Comparison of ENCODE assay signal across 10 cellular contexts in genomic region chr3:170233532-170233931, GRCh38. TPM values are rescaled to one million over a fixed set of nuclear protein-coding genes. Genes with fewer than 3 reads are reported as not detected.
DNase-seq lines count a peak whose midpoint lies in the region; ATAC-seq and TF ChIP-seq lines count a peak whose summit lies in the region.
"Had no signal": no experiment of that assay in that cellular context is flagged by ENCODE, and none has a peak within 500 bp of the region (broad histone marks: within the 10 kb centered on the region; RNA-seq: fewer than 3 reads in every experiment).

No MANE protein-coding gene starts in this region.

- peak overlapping the region; percentile 79 for H3K27ac ChIP-seq in RWPE1

- peak; percentile 96 for ATAC-seq in sciatic nerve

- POLR2A ChIA-PET in RWPE1 (lab: Yijun Ruan, JAX; ENCODE audit: low non-redundant PET), result no interaction called here

- intact Hi-C loops in sciatic nerve (cut with DNase I), result no loop called here

- CTCF ChIA-PET in RWPE1 (lab: Yijun Ruan, JAX), result interaction anchor here (0.6 to 1.0 kb wide), 4 partner anchors 11 to 524 kb away, joined by 4 to 6 read pairs (median 5); partner anchors contain the start of gene PRKCI

- no peak for TF ChIP-seq CTCF in RWPE1 (conservative IDR thresholded peaks at IDR 0.05; ENCODE audit: low read depth)

- DNase-seq in EL (peak; percentile 67), RWPE1 (ENCODE audit: low spot score) (no peak), fibroblast of gingiva (ENCODE audit: low read depth) (peak; percentile 68), sciatic nerve (ENCODE audit: low spot score) (no peak), NCI-H1417 (lab: John Stamatoyannopoulos, UW) (no peak), NCI-H2196 treated with DMSO at 0.1 percent for 48 hours (lab: John Stamatoyannopoulos, UW; ENCODE audit: unreplicated experiment) (no peak), NOMO-1 treated with DMSO at 0.1 percent for 48 hours (lab: John Stamatoyannopoulos, UW; ENCODE audit: unreplicated experiment) (no peak), superior temporal gyrus (ENCODE audit: extremely low spot score) (no peak)
- DNase-seq: adrenal gland, posterior cingulate gyrus had no signal

RNA-seq across cellular contexts. Expression of gene PRKCI, which starts 11.3 kb away (rescaled TPM):
- total RNA-seq in sciatic nerve, result 56.7 TPM

RNA-seq across cellular contexts. Expression of gene PHC3, which starts 52.0 kb away (rescaled TPM):
- 142 TPM for total RNA-seq in sciatic nerve

Comparison
In these comparisons a context has a peak if more than half of its experiments do, and no peak if none do; other contexts are left out.
1. DNase-seq: peak in EL (single experiment) and fibroblast of gingiva (single experiment); none in RWPE1 (single experiment), sciatic nerve (single experiment), NCI-H1417 (0 of 3), NCI-H2196 treated with DMSO at 0.1 percent for 48 hours (single experiment), NOMO-1 treated with DMSO at 0.1 percent for 48 hours (single experiment) and superior temporal gyrus (single experiment).